Comparison of ENCODE assay signal across 4 cellular contexts in genomic region chr18:58573326-58573725, GRCh38. TPM values are rescaled to one million over a fixed set of nuclear protein-coding genes. Genes with fewer than 3 reads are reported as not detected.
"Had no signal": no experiment of that assay in that cellular context is flagged by ENCODE, and none has a peak within 500 bp of the region (broad histone marks: within the 10 kb centered on the region; RNA-seq: fewer than 3 reads in every experiment).

No MANE protein-coding gene starts in this region.

RNA-seq across cellular contexts. Expression of gene ALPK2, which starts 55.6 kb away (rescaled TPM):
- total RNA-seq: dermis microvascular lymphatic vessel endothelial cell, frontal cortex, lower lobe of right lung, mesenteric fat pad had no signal
